1 cellular context compared by ENCODE assay signal in the genomic region with DNA sequence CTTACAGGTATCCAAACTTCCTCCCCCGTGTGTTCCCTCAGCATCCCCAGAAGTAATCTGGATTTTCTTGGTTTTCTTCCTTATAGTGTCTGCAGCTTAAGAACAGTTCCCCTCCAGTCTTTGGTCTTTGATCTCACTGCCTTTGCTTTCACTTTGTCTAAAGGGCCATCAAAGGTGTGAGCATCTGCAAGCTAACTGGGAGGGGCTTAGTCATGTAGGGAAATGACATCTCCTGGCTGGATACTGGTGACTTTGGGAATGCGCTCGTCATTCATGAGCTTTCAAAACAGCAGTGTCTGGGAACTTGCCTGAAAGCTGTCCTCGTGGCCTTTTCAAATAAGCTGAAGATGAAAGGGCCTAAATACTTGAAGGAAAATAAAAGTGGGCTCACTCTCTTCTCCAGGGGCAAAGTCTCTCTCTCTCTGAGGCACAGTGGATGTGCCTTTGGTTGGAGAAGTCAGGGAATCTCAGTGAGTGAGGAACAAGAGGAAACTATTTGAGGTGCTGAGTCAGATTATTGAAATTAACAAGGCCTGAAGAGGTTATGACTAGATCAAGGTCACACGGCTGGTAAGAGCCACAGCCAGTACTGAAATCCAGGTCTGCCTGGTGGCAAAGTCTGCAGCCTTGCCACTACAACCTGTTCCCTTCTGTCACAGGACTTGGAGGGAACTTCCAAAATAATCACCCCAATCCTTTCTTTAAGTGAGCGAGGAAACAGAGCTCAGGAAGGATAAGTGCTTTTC.
TF ChIP-seq lines count a peak whose summit lies in the region.

No MANE protein-coding gene starts in this region.

TF ChIP-seq in WTC11, 78 proteins besides CTCF, POLR2A, EP300 and RAD21:
- no peak for TF ChIP-seq CBFB (CRISPR knock-in tag; IDR thresholded peaks at IDR 0.05; ENCODE audit: low read depth)
- no peak for TF ChIP-seq NR1H2 (CRISPR knock-in tag; IDR thresholded peaks at IDR 0.05)
- TF ChIP-seq GRHL2 (CRISPR knock-in tag; IDR thresholded peaks at IDR 0.05; ENCODE audit: insufficient replicate concordance, severe bottlenecking), result no peak
- no peak for TF ChIP-seq TEAD4 (CRISPR knock-in tag; IDR thresholded peaks at IDR 0.05)
- TF ChIP-seq ZNF138 (CRISPR knock-in tag; conservative IDR thresholded peaks at IDR 0.05), result no peak
- TF ChIP-seq MYBL2 (CRISPR knock-in tag; IDR thresholded peaks at IDR 0.05), result no peak
- no peak for TF ChIP-seq ESRRA (CRISPR knock-in tag; IDR thresholded peaks at IDR 0.05; ENCODE audit: borderline replicate concordance)
- TF ChIP-seq, protein P1, sequence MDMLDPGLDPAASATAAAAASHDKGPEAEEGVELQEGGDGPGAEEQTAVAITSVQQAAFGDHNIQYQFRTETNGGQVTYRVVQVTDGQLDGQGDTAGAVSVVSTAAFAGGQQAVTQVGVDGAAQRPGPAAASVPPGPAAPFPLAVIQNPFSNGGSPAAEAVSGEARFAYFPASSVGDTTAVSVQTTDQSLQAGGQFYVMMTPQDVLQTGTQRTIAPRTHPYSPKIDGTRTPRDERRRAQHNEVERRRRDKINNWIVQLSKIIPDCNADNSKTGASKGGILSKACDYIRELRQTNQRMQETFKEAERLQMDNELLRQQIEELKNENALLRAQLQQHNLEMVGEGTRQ (CRISPR knock-in tag; IDR thresholded peaks at IDR 0.05), result no peak
- TF ChIP-seq, protein P2, sequence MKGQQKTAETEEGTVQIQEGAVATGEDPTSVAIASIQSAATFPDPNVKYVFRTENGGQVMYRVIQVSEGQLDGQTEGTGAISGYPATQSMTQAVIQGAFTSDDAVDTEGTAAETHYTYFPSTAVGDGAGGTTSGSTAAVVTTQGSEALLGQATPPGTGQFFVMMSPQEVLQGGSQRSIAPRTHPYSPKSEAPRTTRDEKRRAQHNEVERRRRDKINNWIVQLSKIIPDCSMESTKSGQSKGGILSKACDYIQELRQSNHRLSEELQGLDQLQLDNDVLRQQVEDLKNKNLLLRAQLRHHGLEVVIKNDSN (CRISPR knock-in tag; IDR thresholded peaks at IDR 0.05), result no peak
- TF ChIP-seq ELF4 (CRISPR knock-in tag; IDR thresholded peaks at IDR 0.05; ENCODE audit: low read depth), result no peak
- TF ChIP-seq SP1 (CRISPR knock-in tag; conservative IDR thresholded peaks at IDR 0.05), result no peak
- TF ChIP-seq, protein P3, sequence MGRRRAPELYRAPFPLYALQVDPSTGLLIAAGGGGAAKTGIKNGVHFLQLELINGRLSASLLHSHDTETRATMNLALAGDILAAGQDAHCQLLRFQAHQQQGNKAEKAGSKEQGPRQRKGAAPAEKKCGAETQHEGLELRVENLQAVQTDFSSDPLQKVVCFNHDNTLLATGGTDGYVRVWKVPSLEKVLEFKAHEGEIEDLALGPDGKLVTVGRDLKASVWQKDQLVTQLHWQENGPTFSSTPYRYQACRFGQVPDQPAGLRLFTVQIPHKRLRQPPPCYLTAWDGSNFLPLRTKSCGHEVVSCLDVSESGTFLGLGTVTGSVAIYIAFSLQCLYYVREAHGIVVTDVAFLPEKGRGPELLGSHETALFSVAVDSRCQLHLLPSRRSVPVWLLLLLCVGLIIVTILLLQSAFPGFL (CRISPR knock-in tag; IDR thresholded peaks at IDR 0.05; ENCODE audit: borderline replicate concordance), result no peak
